17 cellular contexts compared by ENCODE assay signal in genomic region chr2:65487404-65487803, GRCh38. TPM values are rescaled to one million over a fixed set of nuclear protein-coding genes. Genes with fewer than 3 reads are reported as not detected.
DNase-seq lines count a peak whose midpoint lies in the region; ATAC-seq, FAIRE-seq and TF ChIP-seq lines count a peak whose summit lies in the region.
"Had no signal": no experiment of that assay in that cellular context is flagged by ENCODE, and none has a peak within 500 bp of the region (broad histone marks: within the 10 kb centered on the region; RNA-seq: fewer than 3 reads in every experiment).

No MANE protein-coding gene starts in this region.

- H3K4me3 ChIP-seq in bronchial epithelial cell (ENCODE audit: low read depth, low read length) (no peak overlapping the region), fibroblast of the aortic adventitia (ENCODE audit: low read depth, low read length) (no peak overlapping the region), upper lobe of right lung (no peak overlapping the region)
- H3K4me3 ChIP-seq: HAP-1 had no signal

- peak; percentile 84 for DNase-seq in bronchial epithelial cell (ENCODE audit: low read depth)
- peak; percentile 11 for DNase-seq in fibroblast of the aortic adventitia (ENCODE audit: low read depth)
- DNase-seq in upper lobe of right lung, result no peak
- no peak for DNase-seq in activated T-cell treated with anti-CD3 and anti-CD28 coated beads, Interleukin-2, amount 50 U/mL, for 48 hours
- no peak for DNase-seq in NCI-H524 (lab: John Stamatoyannopoulos, UW)
- DNase-seq: CD8-positive, alpha-beta T cell; COR-L47; DMS153; DMS79 treated with DMSO at 0.1 percent for 48 hours; EL; GOT3 had no signal

- H3K27me3 ChIP-seq in bronchial epithelial cell (ENCODE audit: control insufficient read depth, insufficient read depth, low read length) (no peaks in the 10 kb centered on the region), upper lobe of right lung (no peaks in the 10 kb centered on the region)

- intact Hi-C loops in upper lobe of right lung (cut with DNase I), result no loop called here

- ATAC-seq in upper lobe of right lung (peak; percentile 85), HG02798 (IDR thresholded peaks at IDR 0.05; ENCODE audit: poor library complexity, unreplicated experiment) (no peak)
- ATAC-seq: CD8-positive, alpha-beta T cell had no signal

- no peaks in the 10 kb centered on the region for H3K4me1 ChIP-seq in upper lobe of right lung
- H3K4me1 ChIP-seq: HAP-1 had no signal

- H3K9me3 ChIP-seq in upper lobe of right lung, result no peaks in the 10 kb centered on the region
- H3K9me3 ChIP-seq: HAP-1 had no signal

- H3K36me3 ChIP-seq in bronchial epithelial cell (ENCODE audit: control insufficient read depth, insufficient read depth, low read length), result no peaks in the 10 kb centered on the region
- H3K36me3 ChIP-seq in upper lobe of right lung, result no peaks in the 10 kb centered on the region
- H3K36me3 ChIP-seq: HAP-1 had no signal

- TF ChIP-seq CTCF in bronchial epithelial cell (IDR thresholded peaks at IDR 0.05; ENCODE audit: insufficient read depth, low read length, severe bottlenecking), result no peak
- no peak for TF ChIP-seq CTCF in fibroblast of the aortic adventitia (IDR thresholded peaks at IDR 0.05; ENCODE audit: insufficient read depth, low read length)
- TF ChIP-seq CTCF in upper lobe of right lung (IDR thresholded peaks at IDR 0.05), result no peak

- no peak for FAIRE-seq in bronchial epithelial cell (lab: Jason Lieb, UNC)
- FAIRE-seq: D721Med, G401.6, GM12891 had no signal

- H3K27ac ChIP-seq in upper lobe of right lung, result no peak overlapping the region
- H3K27ac ChIP-seq: HL-60 had no signal

RNA-seq across cellular contexts. Expression of gene SPRED2, which starts 55.0 kb away (rescaled TPM):
- total RNA-seq in bronchial epithelial cell (2.4 and 3.4 TPM in 2 replicates), fibroblast of the aortic adventitia (ENCODE audit: low replicate concordance) (11.9 and 20.6 TPM in 2 replicates), upper lobe of right lung (56.9 TPM)

Comparison
In these comparisons a context has a peak if more than half of its experiments do, and no peak if none do; other contexts are left out.
1. DNase-seq: peak in bronchial epithelial cell (single experiment) and fibroblast of the aortic adventitia (single experiment); none in upper lobe of right lung (single experiment), activated T-cell treated with anti-CD3 and anti-CD28 coated beads, Interleukin-2, amount 50 U/mL, for 48 hours (0 of 2) and NCI-H524 (0 of 2).